ENCODE assay signal across 23 cellular contexts in the genomic region with DNA sequence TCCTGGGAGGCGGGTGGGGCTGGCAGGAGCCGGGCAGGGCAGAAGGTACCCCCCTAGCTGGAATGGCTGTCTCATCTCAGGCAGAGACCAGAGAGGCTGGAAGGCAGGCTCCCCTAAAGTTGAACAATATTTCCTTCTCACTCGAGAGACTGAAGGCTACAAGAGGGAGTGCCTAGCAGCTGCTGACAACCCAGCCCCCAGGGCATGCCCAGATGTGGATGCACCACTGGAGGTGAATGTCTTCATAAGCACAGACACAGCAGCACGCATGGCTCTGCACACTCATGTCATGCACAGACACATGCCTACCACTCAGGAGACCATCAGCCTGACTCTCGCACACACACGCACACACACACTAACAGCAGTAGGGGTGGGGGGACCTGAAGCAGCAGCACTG.
DNase-seq lines count a peak whose midpoint lies in the region; ATAC-seq, FAIRE-seq and TF ChIP-seq lines count a peak whose summit lies in the region.
"Had no signal": no experiment of that assay in that cellular context is flagged by ENCODE, and none has a peak within 500 bp of the region (broad histone marks: within the 10 kb centered on the region; RNA-seq: fewer than 3 reads in every experiment).

No MANE protein-coding gene starts in this region.

- no peaks in the 10 kb centered on the region for H3K4me1 Mint-ChIP-seq in T-helper 17 cell

- H4K20me1 ChIP-seq in H1 (replicated peaks in 1 of 2; ENCODE audit: control insufficient read depth in 1 of 2, insufficient read depth in 2 of 2, low read length in 2 of 2) = no peaks in the 10 kb centered on the region
- no peaks in the 10 kb centered on the region for H4K20me1 ChIP-seq in neural cell (ENCODE audit: insufficient read depth)

- no peak overlapping the region for H2BK20ac ChIP-seq in H1 (ENCODE audit: low read length)

- no peak overlapping the region; a peak in 1 of 7 replicates for H3K9ac ChIP-seq in H1 (replicated peaks in 1 of 4; ENCODE audit: extremely low read depth in 1 of 4, low read depth in 3 of 4, low read length in 3 of 4)
- H3K9ac ChIP-seq in neural cell (ENCODE audit: low read length) = peak overlapping the region; percentile 22
- H3K9ac ChIP-seq: GM23248 had no signal

- TF ChIP-seq CTCF in BE2C (IDR thresholded peaks at IDR 0.05; ENCODE audit: low read depth, low read length) (no peak), H1 (IDR thresholded peaks at IDR 0.05; ENCODE audit: control extremely low read depth in 1 of 3, insufficient read depth in 1 of 3, low read depth in 1 of 3, low read length in 3 of 3) (no peak), neural cell (IDR thresholded peaks at IDR 0.05; ENCODE audit: poor library complexity, severe bottlenecking) (no peak)

- H2BK5ac ChIP-seq in H1 (ENCODE audit: low read depth, low read length) = no peak overlapping the region

- no peak for ATAC-seq in T-helper 17 cell
- no peak for ATAC-seq in left lobe of liver
- ATAC-seq in GM21381 (IDR thresholded peaks at IDR 0.05; ENCODE audit: unreplicated experiment) = no peak
- ATAC-seq: A549 had no signal

- no peaks in the 10 kb centered on the region for H3K36me3 Mint-ChIP-seq in T-helper 17 cell (ENCODE audit: low read depth)
- H3K36me3 Mint-ChIP-seq: CD4-positive, alpha-beta memory T cell had no signal

- H3K56ac ChIP-seq in H1 (replicated peaks; ENCODE audit: insufficient read length, low read depth, low read length) = no peak overlapping the region

- H3K27ac Mint-ChIP-seq in T-helper 17 cell = no peak overlapping the region
- H3K27ac Mint-ChIP-seq: CD4-positive, alpha-beta memory T cell; HFFc6 had no signal

- H3F3A ChIP-seq in neural cell (ENCODE audit: insufficient read depth, low read length, poor library complexity, severe bottlenecking) = no peaks in the 10 kb centered on the region

- no peaks in the 10 kb centered on the region for H3K79me1 ChIP-seq in H1 (ENCODE audit: low read depth, low read length)

- peak overlapping the region; percentile 17 for H4K91ac ChIP-seq in H1 (replicated peaks; ENCODE audit: insufficient read length, low read length)

- no peak overlapping the region for H3K23ac ChIP-seq in H1 (ENCODE audit: insufficient read length)

- no peak overlapping the region for H4K8ac ChIP-seq in H1 (ENCODE audit: extremely low read depth, insufficient read depth, low read length)

- H3K4me1 ChIP-seq in BE2C (peaks cover 12% of the 10 kb centered on the region), H1 (replicated peaks in 1 of 4; ENCODE audit: control insufficient read depth in 3 of 4, insufficient read depth in 4 of 4, low read length in 3 of 4) (no peaks in the 10 kb centered on the region; a peak in 1 of 7 replicates)
- H3K4me1 ChIP-seq: A549, HAP-1 had no signal

- peaks cover 1% of the 10 kb centered on the region; the same call in 1 of the 2 replicates for H3K23me2 ChIP-seq in H1 (ENCODE audit: low read depth, low read length)

- H3K18ac ChIP-seq in H1 (ENCODE audit: extremely low read depth, low read length) = no peak overlapping the region

- H3K9me3 ChIP-seq in BE2C = peaks cover 4% of the 10 kb centered on the region; the same call in 1 of the 2 replicates
- H3K9me3 ChIP-seq in H1 (ENCODE audit: insufficient read depth in 2 of 2, low read depth in 1 of 2, low read length in 1 of 2) = no peaks in the 10 kb centered on the region; a peak in 1 of 4 replicates
- no peaks in the 10 kb centered on the region for H3K9me3 ChIP-seq in neural cell (ENCODE audit: low read length)
- peaks cover 2% of the 10 kb centered on the region for H3K9me3 ChIP-seq in T-helper 17 cell (ENCODE audit: control insufficient read depth, low read length, poor library complexity, severe bottlenecking)
- H3K9me3 ChIP-seq: HAP-1 had no signal

- no peak overlapping the region for H3K27ac ChIP-seq in H1 (ENCODE audit: low read depth, low read length)
- no peak overlapping the region for H3K27ac ChIP-seq in neural cell (ENCODE audit: low read length)
- H3K27ac ChIP-seq: A549, GM23248 had no signal

- CTCF ChIA-PET in H1 (lab: Charles Lee; ENCODE audit: partially characterized antibody) = no interaction called here

- 96% methylated on average over 5 of the region's 6 CpGs; no CpG with 5 or more reads in 1 of the 2 experiments for WGBS in H1 (ENCODE audit: extremely low coverage in 1 of 2, insufficient coverage in 1 of 2, insufficient read length in 1 of 2, insufficient replicate concordance in 2 of 2, low coverage in 1 of 2, low lambda C conversion rate in 2 of 2, missing lambda C conversion rate in 1 of 2), 2 experiments

- H3K27me3 Mint-ChIP-seq in T-helper 17 cell = peaks cover 7% of the 10 kb centered on the region

- no peak overlapping the region for H3K14ac ChIP-seq in H1 (ENCODE audit: insufficient read length)

- H2BK12ac ChIP-seq in H1 (ENCODE audit: low read depth, low read length) = no peak overlapping the region

- H2BK15ac ChIP-seq in H1 (ENCODE audit: low read length) = no peak overlapping the region

- no peak overlapping the region for H3K4me3 Mint-ChIP-seq in T-helper 17 cell
- H3K4me3 Mint-ChIP-seq: CD4-positive, alpha-beta memory T cell; HFFc6 had no signal

- H3K9me2 ChIP-seq in neural cell (ENCODE audit: insufficient read depth, low read length) = no peaks in the 10 kb centered on the region

- POLR2A ChIA-PET in H1 (lab: Charles Lee; ENCODE audit: partially characterized antibody) = no interaction called here

- DNase-seq in BE2C (peak; percentile 68), HTR-8/SVneo (ENCODE audit: insufficient read length, low spot score) (no peak), H1 (ENCODE audit: low read depth in 1 of 2, low spot score in 2 of 2) (no peak), T-helper 17 cell (no peak), left lobe of liver (ENCODE audit: low spot score) (no peak)
- DNase-seq: 8988T; ACHN; AML-193; C1 segment of cervical spinal cord; Calu3; CD4-positive, alpha-beta memory T cell; COR-L47; DMS53; DMS79 treated with DMSO at 0.1 percent for 48 hours; GF-D8; HFFc6 had no signal

- no peaks in the 10 kb centered on the region for H3K79me2 ChIP-seq in H1 (ENCODE audit: control insufficient read depth in 1 of 2, insufficient read depth in 2 of 2, low read length in 2 of 2)
- H3K79me2 ChIP-seq in neural cell (replicated peaks; ENCODE audit: insufficient read depth, low read length) = no peaks in the 10 kb centered on the region

- FAIRE-seq in HTR-8/SVneo (lab: Jason Lieb, UNC) (peak; percentile 49), H1 (lab: Jason Lieb, UNC) (no peak)
- FAIRE-seq: A549, GM12891, GM18507 had no signal

- TF ChIP-seq EP300 in H1 (IDR thresholded peaks at IDR 0.05; ENCODE audit: borderline replicate concordance in 1 of 2, low read depth in 2 of 2, low read length in 2 of 2) (no peak), neural cell (conservative IDR thresholded peaks at IDR 0.05; ENCODE audit: poor library complexity, severe bottlenecking) (no peak)

- H2AFZ ChIP-seq in H1 (ENCODE audit: low read length) (no peak overlapping the region), neural cell (ENCODE audit: low read depth, low read length) (no peak overlapping the region)
- H2AFZ ChIP-seq: GM23248 had no signal

- H3K4me3 ChIP-seq in BE2C (ENCODE audit: low read depth, low read length) (no peak overlapping the region), H1 (ENCODE audit: extremely low read depth in 1 of 4, insufficient read depth in 2 of 4, low read depth in 3 of 4, low read length in 4 of 4) (no peak overlapping the region), neural cell (ENCODE audit: low read length) (no peak overlapping the region)
- H3K4me3 ChIP-seq: A549, GM23248, HAP-1 had no signal

- H3K4me2 ChIP-seq in H1 (ENCODE audit: insufficient read depth in 1 of 2, low read depth in 2 of 2, low read length in 2 of 2) = no peak overlapping the region
- no peak overlapping the region for H3K4me2 ChIP-seq in neural cell (ENCODE audit: low read length)
- H3K4me2 ChIP-seq: A549 had no signal

- no peak overlapping the region for H4K5ac ChIP-seq in H1 (ENCODE audit: insufficient read length, low read depth, low read length)

- H3K4ac ChIP-seq in H1 (replicated peaks; ENCODE audit: insufficient read length, low read depth, low read length) = no peak overlapping the region

- H2BK120ac ChIP-seq in H1 (replicated peaks; ENCODE audit: low read depth, low read length) = no peak overlapping the region

- H3K36me3 ChIP-seq in BE2C (no peaks in the 10 kb centered on the region), H1 (ENCODE audit: control insufficient read depth in 2 of 4, insufficient read depth in 4 of 4, low read length in 3 of 4) (no peaks in the 10 kb centered on the region), neural cell (ENCODE audit: insufficient read depth, low read length) (no peaks in the 10 kb centered on the region)
- H3K36me3 ChIP-seq: HAP-1 had no signal

- H2AK5ac ChIP-seq in H1 (ENCODE audit: low read depth, low read length) = no peak overlapping the region

- TF ChIP-seq RAD21 in H1 (IDR thresholded peaks at IDR 0.05 in 1 of 2, conservative IDR thresholded peaks at IDR 0.05 in 1 of 2; ENCODE audit: low read depth in 2 of 2, low read length in 2 of 2) = no peak
- no peak for TF ChIP-seq RAD21 in neural cell (conservative IDR thresholded peaks at IDR 0.05)

- H3K27me3 ChIP-seq in BE2C (no peaks in the 10 kb centered on the region), H1 (replicated peaks in 1 of 4; ENCODE audit: control insufficient read depth in 3 of 4, extremely low read depth in 1 of 4, insufficient read depth in 3 of 4, low read length in 3 of 4) (no peaks in the 10 kb centered on the region; a peak in 1 of 7 replicates), neural cell (ENCODE audit: insufficient read depth, low read depth, low read length) (peaks cover 4% of the 10 kb centered on the region)

- TF ChIP-seq POLR2A in H1 (IDR thresholded peaks at IDR 0.05; ENCODE audit: control extremely low read depth in 1 of 2, low read depth in 2 of 2, low read length in 2 of 2) = no peak

TF ChIP-seq in H1, 55 proteins besides CTCF, POLR2A, EP300 and RAD21 (continues in another document):
- no peak for TF ChIP-seq HDAC2 (IDR thresholded peaks at IDR 0.05; ENCODE audit: borderline replicate concordance in 1 of 2, low read depth in 2 of 2, low read length in 2 of 2)
- TF ChIP-seq TAF1 (IDR thresholded peaks at IDR 0.05; ENCODE audit: low read depth, low read length) = no peak
- no peak for TF ChIP-seq CHD2 (IDR thresholded peaks at IDR 0.05; ENCODE audit: low read length)
- no peak for TF ChIP-seq JUND (IDR thresholded peaks at IDR 0.05; ENCODE audit: low read length)
- TF ChIP-seq RBBP5 (IDR thresholded peaks at IDR 0.05; ENCODE audit: borderline replicate concordance, low read depth, low read length) = no peak
- no peak for TF ChIP-seq ASH2L (IDR thresholded peaks at IDR 0.05; ENCODE audit: low read length)

TF ChIP-seq in neural cell, 6 proteins besides CTCF, POLR2A, EP300 and RAD21 (continues in another document):
- TF ChIP-seq SMC3 (conservative IDR thresholded peaks at IDR 0.05; ENCODE audit: poor library complexity) (no peak), EZH2 (IDR thresholded peaks at IDR 0.05; ENCODE audit: borderline replicate concordance, insufficient read depth, low read length, poor library complexity, severe bottlenecking) (no peak)
